ENCODE assay signal across 12 cellular contexts in genomic region chr16:86994651-86995171, GRCh38.
DNase-seq lines count a peak whose midpoint lies in the region; ATAC-seq, FAIRE-seq and TF ChIP-seq lines count a peak whose summit lies in the region.
"Had no signal": no experiment of that assay in that cellular context is flagged by ENCODE, and none has a peak within 500 bp of the region (broad histone marks: within the 10 kb centered on the region; RNA-seq: fewer than 3 reads in every experiment).

No MANE protein-coding gene starts in this region.

- in situ Hi-C loops in astrocyte of the cerebellum (cut with HindIII; ENCODE audit: low sequenced_read_pairs) = no loop called here

- no peak for ATAC-seq in GM18519 (IDR thresholded peaks at IDR 0.05; ENCODE audit: low FRiP score, unreplicated experiment)
- ATAC-seq in GM18907 (IDR thresholded peaks at IDR 0.05; ENCODE audit: unreplicated experiment) = no peak

- peak; percentile 98 for DNase-seq in A172 (ENCODE audit: low spot score)
- peak; percentile 62 for DNase-seq in HS-27A (ENCODE audit: low read depth)
- DNase-seq in astrocyte of the cerebellum (ENCODE audit: low read depth) = peak; percentile 89
- DNase-seq in islet precursor cell = peak; percentile 96
- no peak for DNase-seq in GM12891 (ENCODE audit: insufficient read length, low spot score)
- no peak for DNase-seq in HT-29 (ENCODE audit: low spot score)
- DNase-seq: C1 segment of cervical spinal cord had no signal

- H3K4me3 ChIP-seq in astrocyte of the cerebellum (ENCODE audit: low read depth, low read length) = peak overlapping the region; percentile 9
- H3K4me3 ChIP-seq: cardiac muscle cell, thoracic aorta had no signal

- TF ChIP-seq POLR2A in GM12891 (IDR thresholded peaks at IDR 0.05; ENCODE audit: low read depth, low read length) = no peak

- FAIRE-seq in GM12891 (lab: Jason Lieb, UNC) = no peak
- FAIRE-seq: islet of Langerhans had no signal

- TF ChIP-seq CTCF in astrocyte of the cerebellum (IDR thresholded peaks at IDR 0.05; ENCODE audit: low read depth, low read length, missing control alignments) = no peak

TF ChIP-seq in GM12891, 5 proteins besides CTCF, POLR2A, EP300 and RAD21:
- TF ChIP-seq POLR2AphosphoS5 (IDR thresholded peaks at IDR 0.05; ENCODE audit: low read depth, low read length) (no peak), TAF1 (IDR thresholded peaks at IDR 0.05; ENCODE audit: low read depth, low read length) (no peak), SPI1 (IDR thresholded peaks at IDR 0.05; ENCODE audit: low read depth, low read length) (no peak), PAX5 (IDR thresholded peaks at IDR 0.05; ENCODE audit: insufficient read depth, low read length, severe bottlenecking) (no peak), POU2F2 (IDR thresholded peaks at IDR 0.05; ENCODE audit: low read depth, low read length) (no peak)

Comparison
In these comparisons a context has a peak if more than half of its experiments do, and no peak if none do; other contexts are left out.
1. DNase-seq: peak in A172 (single experiment), HS-27A (single experiment), astrocyte of the cerebellum (single experiment) and islet precursor cell (single experiment); none in GM12891 (single experiment) and HT-29 (single experiment).